In the genomic region with DNA sequence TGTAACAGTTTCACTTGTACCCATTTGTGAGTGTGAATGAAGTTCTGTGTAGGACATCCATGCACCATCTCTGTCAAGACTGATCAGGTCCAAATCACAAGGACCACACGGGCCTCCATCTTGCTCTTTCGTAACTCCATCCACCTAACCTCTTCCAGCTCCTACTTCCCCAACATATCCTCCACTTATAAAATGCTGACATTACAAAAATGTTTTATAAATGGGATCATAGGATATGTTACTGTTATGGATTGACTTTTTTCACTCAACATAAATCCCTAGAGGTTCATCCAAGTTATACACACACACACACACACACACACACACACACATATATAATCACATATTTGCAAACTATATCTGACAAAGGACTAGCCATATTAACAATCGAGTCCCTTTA, we compare ENCODE assay signal across 21 cellular contexts.
"Had no signal": no experiment of that assay in that cellular context is flagged by ENCODE, and none has a peak within 500 bp of the region (broad histone marks: within the 10 kb centered on the region; RNA-seq: fewer than 3 reads in every experiment).

No MANE protein-coding gene starts in this region.

- H3K27me3 ChIP-seq: dorsolateral prefrontal cortex, esophagus muscularis mucosa, foreskin keratinocyte, gastroesophageal sphincter, heart right ventricle, left lung had no signal

- DNase-seq: dermis blood vessel endothelial cell; dorsolateral prefrontal cortex; effector CD4-positive, alpha-beta T cell; effector memory CD4-positive, alpha-beta T cell; foreskin keratinocyte; glutamatergic neuron; head of caudate nucleus; heart right ventricle; hippocampal formation; left cardiac atrium; left lung; left ventricle myocardium superior; lower lobe of right lung; mesenchymal stem cell; mucosa of descending colon had no signal

- FAIRE-seq: endothelial cell of umbilical vein, islet of Langerhans, keratinocyte had no signal

- H3K27ac ChIP-seq: coronary artery, dorsolateral prefrontal cortex, esophagus muscularis mucosa, foreskin keratinocyte, gastroesophageal sphincter, heart right ventricle, left lung, lower lobe of right lung had no signal

- H3K9me3 ChIP-seq: esophagus muscularis mucosa, left lung, lower lobe of right lung had no signal

- H3K4me1 ChIP-seq: esophagus muscularis mucosa, foreskin keratinocyte, gastroesophageal sphincter, heart right ventricle, left lung, lower lobe of right lung had no signal

- H3K36me3 ChIP-seq: esophagus muscularis mucosa, gastroesophageal sphincter, heart right ventricle, left lung, lower lobe of right lung had no signal

- ATAC-seq: foreskin keratinocyte, gastroesophageal sphincter, heart right ventricle, left cardiac atrium, left lung, left ventricle myocardium superior, lower lobe of right lung, mucosa of descending colon had no signal

- H3K4me3 ChIP-seq: coronary artery, dorsolateral prefrontal cortex, esophagus muscularis mucosa, gastroesophageal sphincter, heart right ventricle, left lung, lower lobe of right lung, mucosa of descending colon had no signal
